Comparison of ENCODE assay signal across 2 cellular contexts in the genomic region with DNA sequence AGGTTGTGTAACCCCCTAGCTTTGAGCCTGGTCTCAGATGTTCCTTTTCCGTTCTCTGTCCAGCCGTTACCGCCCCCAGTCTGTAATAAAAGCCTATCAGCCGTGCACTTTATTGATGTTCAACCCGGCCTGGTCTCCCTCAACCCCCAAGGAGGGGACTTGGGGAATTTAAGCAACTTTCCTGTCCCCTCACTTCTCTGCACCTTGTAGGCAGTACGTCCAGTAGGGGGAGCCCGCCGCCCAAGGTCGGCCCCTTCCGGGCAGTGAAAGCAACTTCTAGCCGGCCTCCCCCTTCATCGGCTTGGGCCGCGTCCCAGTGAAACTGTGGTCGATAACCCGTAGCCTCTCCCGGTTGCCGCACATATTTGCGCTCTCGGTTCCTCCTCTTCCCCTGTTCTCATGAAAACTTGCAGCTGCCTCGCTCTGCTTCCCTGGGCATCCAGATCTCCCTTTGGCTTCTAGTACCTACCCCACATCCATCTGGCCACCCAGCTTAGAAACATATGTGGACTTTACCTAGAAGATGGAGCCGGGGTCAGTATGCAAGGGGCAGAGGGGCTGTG.
TF ChIP-seq lines count a peak whose summit lies in the region.

No MANE protein-coding gene starts in this region.

TF ChIP-seq in HEK293, 187 proteins besides CTCF, POLR2A, EP300 and RAD21 (continued from another document):
- TF ChIP-seq, protein P1, sequence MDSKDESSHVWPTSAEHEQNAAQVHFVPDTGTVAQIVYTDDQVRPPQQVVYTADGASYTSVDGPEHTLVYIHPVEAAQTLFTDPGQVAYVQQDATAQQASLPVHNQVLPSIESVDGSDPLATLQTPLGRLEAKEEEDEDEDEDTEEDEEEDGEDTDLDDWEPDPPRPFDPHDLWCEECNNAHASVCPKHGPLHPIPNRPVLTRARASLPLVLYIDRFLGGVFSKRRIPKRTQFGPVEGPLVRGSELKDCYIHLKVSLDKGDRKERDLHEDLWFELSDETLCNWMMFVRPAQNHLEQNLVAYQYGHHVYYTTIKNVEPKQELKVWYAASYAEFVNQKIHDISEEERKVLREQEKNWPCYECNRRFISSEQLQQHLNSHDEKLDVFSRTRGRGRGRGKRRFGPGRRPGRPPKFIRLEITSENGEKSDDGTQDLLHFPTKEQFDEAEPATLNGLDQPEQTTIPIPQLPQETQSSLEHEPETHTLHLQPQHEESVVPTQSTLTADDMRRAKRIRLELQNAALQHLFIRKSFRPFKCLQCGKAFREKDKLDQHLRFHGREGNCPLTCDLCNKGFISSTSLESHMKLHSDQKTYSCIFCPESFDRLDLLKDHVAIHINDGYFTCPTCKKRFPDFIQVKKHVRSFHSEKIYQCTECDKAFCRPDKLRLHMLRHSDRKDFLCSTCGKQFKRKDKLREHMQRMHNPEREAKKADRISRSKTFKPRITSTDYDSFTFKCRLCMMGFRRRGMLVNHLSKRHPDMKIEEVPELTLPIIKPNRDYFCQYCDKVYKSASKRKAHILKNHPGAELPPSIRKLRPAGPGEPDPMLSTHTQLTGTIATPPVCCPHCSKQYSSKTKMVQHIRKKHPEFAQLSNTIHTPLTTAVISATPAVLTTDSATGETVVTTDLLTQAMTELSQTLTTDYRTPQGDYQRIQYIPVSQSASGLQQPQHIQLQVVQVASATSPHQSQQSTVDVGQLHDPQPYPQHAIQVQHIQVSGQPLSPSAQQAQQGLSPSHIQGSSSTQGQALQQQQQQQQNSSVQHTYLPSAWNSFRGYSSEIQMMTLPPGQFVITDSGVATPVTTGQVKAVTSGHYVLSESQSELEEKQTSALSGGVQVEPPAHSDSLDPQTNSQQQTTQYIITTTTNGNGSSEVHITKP (tag by site-specific recombination; IDR thresholded peaks at IDR 0.05) = peak; percentile 48; the same call in 1 of the 2 replicates
- 0 out of 2 replicates have a peak, but pooled peaks have one; percentile 7 for TF ChIP-seq GLIS2 (tag by site-specific recombination; IDR thresholded peaks at IDR 0.05)

TF ChIP-seq in GM12878, 131 proteins besides CTCF, POLR2A, EP300 and RAD21 (continued from another document and continues in another):
- no peak for TF ChIP-seq ATF2 (IDR thresholded peaks at IDR 0.05; ENCODE audit: low read length)
- no peak for TF ChIP-seq MAX (IDR thresholded peaks at IDR 0.05; ENCODE audit: low read depth, low read length)
- TF ChIP-seq SIX5 (IDR thresholded peaks at IDR 0.05; ENCODE audit: low read depth, low read length, severe bottlenecking) = no peak
- TF ChIP-seq KLF5 (IDR thresholded peaks at IDR 0.05; ENCODE audit: partially characterized antibody) = no peak
- no peak for TF ChIP-seq CBX3 (IDR thresholded peaks at IDR 0.05; ENCODE audit: borderline replicate concordance, low read depth)
- TF ChIP-seq, protein P2, sequence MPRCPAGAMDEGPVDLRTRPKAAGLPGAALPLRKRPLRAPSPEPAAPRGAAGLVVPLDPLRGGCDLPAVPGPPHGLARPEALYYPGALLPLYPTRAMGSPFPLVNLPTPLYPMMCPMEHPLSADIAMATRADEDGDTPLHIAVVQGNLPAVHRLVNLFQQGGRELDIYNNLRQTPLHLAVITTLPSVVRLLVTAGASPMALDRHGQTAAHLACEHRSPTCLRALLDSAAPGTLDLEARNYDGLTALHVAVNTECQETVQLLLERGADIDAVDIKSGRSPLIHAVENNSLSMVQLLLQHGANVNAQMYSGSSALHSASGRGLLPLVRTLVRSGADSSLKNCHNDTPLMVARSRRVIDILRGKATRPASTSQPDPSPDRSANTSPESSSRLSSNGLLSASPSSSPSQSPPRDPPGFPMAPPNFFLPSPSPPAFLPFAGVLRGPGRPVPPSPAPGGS (IDR thresholded peaks at IDR 0.05; ENCODE audit: borderline replicate concordance, insufficient read depth, low read depth, low read length, poor library complexity, severe bottlenecking) = no peak
- TF ChIP-seq ATF7 (IDR thresholded peaks at IDR 0.05; ENCODE audit: low read depth) = no peak
- TF ChIP-seq ZBED1 (IDR thresholded peaks at IDR 0.05; ENCODE audit: borderline replicate concordance) = no peak
- TF ChIP-seq NRF1 (conservative IDR thresholded peaks at IDR 0.05; ENCODE audit: low read depth, low read length) = no peak
- TF ChIP-seq, protein P3, sequence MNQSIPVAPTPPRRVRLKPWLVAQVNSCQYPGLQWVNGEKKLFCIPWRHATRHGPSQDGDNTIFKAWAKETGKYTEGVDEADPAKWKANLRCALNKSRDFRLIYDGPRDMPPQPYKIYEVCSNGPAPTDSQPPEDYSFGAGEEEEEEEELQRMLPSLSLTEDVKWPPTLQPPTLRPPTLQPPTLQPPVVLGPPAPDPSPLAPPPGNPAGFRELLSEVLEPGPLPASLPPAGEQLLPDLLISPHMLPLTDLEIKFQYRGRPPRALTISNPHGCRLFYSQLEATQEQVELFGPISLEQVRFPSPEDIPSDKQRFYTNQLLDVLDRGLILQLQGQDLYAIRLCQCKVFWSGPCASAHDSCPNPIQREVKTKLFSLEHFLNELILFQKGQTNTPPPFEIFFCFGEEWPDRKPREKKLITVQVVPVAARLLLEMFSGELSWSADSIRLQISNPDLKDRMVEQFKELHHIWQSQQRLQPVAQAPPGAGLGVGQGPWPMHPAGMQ (IDR thresholded peaks at IDR 0.05; ENCODE audit: borderline replicate concordance) = no peak
- no peak for TF ChIP-seq POLR2AphosphoS5 (IDR thresholded peaks at IDR 0.05; ENCODE audit: low read length)
- no peak for TF ChIP-seq SUZ12 (IDR thresholded peaks at IDR 0.05; ENCODE audit: unreplicated experiment)
- TF ChIP-seq RB1 (IDR thresholded peaks at IDR 0.05; ENCODE audit: borderline replicate concordance) = no peak
- no peak for TF ChIP-seq NFYA (IDR thresholded peaks at IDR 0.05; ENCODE audit: borderline replicate concordance, low read depth, low read length)
- no peak for TF ChIP-seq HDAC2 (IDR thresholded peaks at IDR 0.05)
- TF ChIP-seq TCF3 (IDR thresholded peaks at IDR 0.05; ENCODE audit: borderline replicate concordance, insufficient read depth, low read depth, low read length) = 0 out of 2 replicates have a peak, but pooled peaks have one; percentile 25
- no peak for TF ChIP-seq CEBPB (IDR thresholded peaks at IDR 0.05; ENCODE audit: borderline replicate concordance in 1 of 2, low read depth in 2 of 2, low read length in 2 of 2)
- no peak for TF ChIP-seq SREBF1 (IDR thresholded peaks at IDR 0.05; ENCODE audit: low read length)
- TF ChIP-seq RBBP5 (conservative IDR thresholded peaks at IDR 0.05) = no peak
- TF ChIP-seq, protein P4, sequence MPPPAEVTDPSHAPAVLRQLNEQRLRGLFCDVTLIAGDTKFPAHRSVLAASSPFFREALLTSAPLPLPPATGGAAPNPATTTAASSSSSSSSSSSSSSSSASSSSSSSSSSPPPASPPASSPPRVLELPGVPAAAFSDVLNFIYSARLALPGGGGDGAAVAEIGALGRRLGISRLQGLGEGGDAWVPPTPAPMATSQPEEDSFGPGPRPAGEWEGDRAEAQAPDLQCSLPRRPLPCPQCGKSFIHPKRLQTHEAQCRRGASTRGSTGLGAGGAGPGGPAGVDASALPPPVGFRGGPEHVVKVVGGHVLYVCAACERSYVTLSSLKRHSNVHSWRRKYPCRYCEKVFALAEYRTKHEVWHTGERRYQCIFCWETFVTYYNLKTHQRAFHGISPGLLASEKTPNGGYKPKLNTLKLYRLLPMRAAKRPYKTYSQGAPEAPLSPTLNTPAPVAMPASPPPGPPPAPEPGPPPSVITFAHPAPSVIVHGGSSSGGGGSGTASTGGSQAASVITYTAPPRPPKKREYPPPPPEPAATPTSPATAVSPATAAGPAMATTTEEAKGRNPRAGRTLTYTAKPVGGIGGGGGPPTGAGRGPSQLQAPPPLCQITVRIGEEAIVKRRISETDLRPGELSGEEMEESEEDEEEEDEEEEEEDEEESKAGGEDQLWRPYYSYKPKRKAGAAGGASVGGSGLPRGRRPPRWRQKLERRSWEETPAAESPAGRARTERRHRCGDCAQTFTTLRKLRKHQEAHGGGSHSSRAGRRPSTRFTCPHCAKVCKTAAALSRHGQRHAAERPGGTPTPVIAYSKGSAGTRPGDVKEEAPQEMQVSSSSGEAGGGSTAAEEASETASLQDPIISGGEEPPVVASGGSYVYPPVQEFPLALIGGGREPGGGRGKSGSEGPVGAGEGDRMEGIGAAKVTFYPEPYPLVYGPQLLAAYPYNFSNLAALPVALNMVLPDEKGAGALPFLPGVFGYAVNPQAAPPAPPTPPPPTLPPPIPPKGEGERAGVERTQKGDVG (CRISPR knock-in tag; IDR thresholded peaks at IDR 0.05) = no peak
- no peak for TF ChIP-seq EGR1 (IDR thresholded peaks at IDR 0.05; ENCODE audit: borderline replicate concordance in 1 of 2, low read depth in 2 of 2, low read length in 2 of 2)
- TF ChIP-seq ZNF687 (IDR thresholded peaks at IDR 0.05) = peak; percentile 49; the same call in 1 of the 2 replicates
- no peak for TF ChIP-seq ASH2L (IDR thresholded peaks at IDR 0.05; ENCODE audit: borderline replicate concordance, low read depth)
- TF ChIP-seq CBFB (IDR thresholded peaks at IDR 0.05; ENCODE audit: low read depth) = peak; percentile 41; the same call in 1 of the 2 replicates
- 0 out of 2 replicates have a peak, but pooled peaks have one; percentile 17 for TF ChIP-seq MXI1 (IDR thresholded peaks at IDR 0.05; ENCODE audit: low read depth, low read length)
- TF ChIP-seq ETV6 (conservative IDR thresholded peaks at IDR 0.05 in 1 of 2, IDR thresholded peaks at IDR 0.05 in 1 of 2; ENCODE audit: borderline replicate concordance in 1 of 2, low read depth in 1 of 2) = no peak
- no peak for TF ChIP-seq ZNF207 (IDR thresholded peaks at IDR 0.05; ENCODE audit: borderline replicate concordance)
- TF ChIP-seq CBX5 (IDR thresholded peaks at IDR 0.05; ENCODE audit: low read depth) = no peak
- TF ChIP-seq HDGF (IDR thresholded peaks at IDR 0.05) = no peak
- TF ChIP-seq RAD51 (IDR thresholded peaks at IDR 0.05) = no peak
- peak; percentile 7; the same call in 1 of the 2 replicates for TF ChIP-seq ZNF24 (IDR thresholded peaks at IDR 0.05)
- no peak for TF ChIP-seq SP1 (IDR thresholded peaks at IDR 0.05; ENCODE audit: low read depth, low read length)
- 0 out of 2 replicates have a peak, but pooled peaks have one; percentile 19 for TF ChIP-seq ATF3 (IDR thresholded peaks at IDR 0.05; ENCODE audit: borderline replicate concordance, extremely low read depth, low read depth, low read length)
- no peak for TF ChIP-seq CREB1 (IDR thresholded peaks at IDR 0.05; ENCODE audit: low read depth)
- TF ChIP-seq KDM1A (IDR thresholded peaks at IDR 0.05; ENCODE audit: borderline replicate concordance) = no peak
- TF ChIP-seq E2F8 (IDR thresholded peaks at IDR 0.05; ENCODE audit: low read depth, partially characterized antibody) = no peak
- peak; percentile 83 for TF ChIP-seq EED (IDR thresholded peaks at IDR 0.05; ENCODE audit: low read depth)
- TF ChIP-seq RFX5 (IDR thresholded peaks at IDR 0.05; ENCODE audit: low read depth, low read length) = no peak
